ENCODE assay signal across 17 cellular contexts in the genomic region with DNA sequence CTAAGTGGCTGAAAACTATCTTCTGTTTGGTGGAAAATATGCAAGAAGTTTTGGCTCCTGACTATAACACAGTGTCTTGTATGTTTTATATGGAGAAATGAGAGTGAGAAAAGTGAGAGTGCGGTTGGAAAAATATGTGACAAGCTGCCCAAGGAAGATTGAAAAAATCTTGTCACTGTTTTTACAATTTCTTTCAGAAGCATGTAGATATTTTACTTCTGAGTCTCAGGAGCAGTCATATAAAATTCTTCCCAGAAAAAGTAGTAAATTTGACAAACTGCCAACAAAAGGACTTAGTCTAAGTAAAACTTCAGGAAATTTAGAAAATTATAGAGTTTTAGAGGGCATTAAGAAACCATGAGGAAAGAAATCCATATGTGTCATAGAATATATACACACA. TPM values are rescaled to one million over a fixed set of nuclear protein-coding genes. Genes with fewer than 3 reads are reported as not detected.
DNase-seq lines count a peak whose midpoint lies in the region; ATAC-seq and TF ChIP-seq lines count a peak whose summit lies in the region.
"Had no signal": no experiment of that assay in that cellular context is flagged by ENCODE, and none has a peak within 500 bp of the region (broad histone marks: within the 10 kb centered on the region; RNA-seq: fewer than 3 reads in every experiment).

No MANE protein-coding gene starts in this region.

- H3K4me1 Mint-ChIP-seq in chondrocyte (ENCODE audit: low read depth) (peaks cover 30% of the 10 kb centered on the region), GM23338 (no peaks in the 10 kb centered on the region)
- H3K4me1 Mint-ChIP-seq in activated naive CD8-positive, alpha-beta T cell treated with anti-CD3 and anti-CD28 coated beads, Interleukin-2, amount 50 U/mL, for 24 hours, result peaks cover 13% of the 10 kb centered on the region

- H3K4me1 ChIP-seq in GM23248 (ENCODE audit: insufficient read depth) (peaks cover 32% of the 10 kb centered on the region), osteoblast (ENCODE audit: insufficient read depth, low read length) (peaks cover 19% of the 10 kb centered on the region), GM23338 (ENCODE audit: insufficient read depth) (no peaks in the 10 kb centered on the region)

- ATAC-seq in GM21367 (IDR thresholded peaks at IDR 0.05; ENCODE audit: unreplicated experiment) (no peak), left cardiac atrium (no peak), GM23338 (no peak)
- no peak for ATAC-seq in activated naive CD8-positive, alpha-beta T cell treated with anti-CD3 and anti-CD28 coated beads, Interleukin-2, amount 50 U/mL, for 24 hours
- ATAC-seq: PC-3 had no signal

- no peaks in the 10 kb centered on the region for H4K20me1 ChIP-seq in GM23248 (ENCODE audit: insufficient read depth)
- H4K20me1 ChIP-seq in osteoblast (ENCODE audit: insufficient read depth, low read length), result no peaks in the 10 kb centered on the region
- H4K20me1 ChIP-seq in GM23338 (replicated peaks; ENCODE audit: insufficient read depth), result no peaks in the 10 kb centered on the region

- H3K4me3 ChIP-seq in AG04449 (ENCODE audit: low read depth, low read length) (no peak overlapping the region), GM23248 (no peak overlapping the region), osteoblast (ENCODE audit: insufficient read depth, low read length) (peak overlapping the region; percentile 29), GM23338 (no peak overlapping the region)
- H3K4me3 ChIP-seq: HAP-1 had no signal

- POLR2A ChIA-PET in AG04449 (lab: Yijun Ruan, JAX), result no interaction called here

- DNase-seq in AG04449 (ENCODE audit: low read depth, low spot score), result peak; percentile 23
- DNase-seq in GM23248, result peak; percentile 63
- DNase-seq in chondrocyte (ENCODE audit: low spot score), result no peak
- peak; percentile 68 for DNase-seq in osteoblast (ENCODE audit: insufficient read length, low spot score, missing footprints)
- no peak for DNase-seq in left cardiac atrium
- no peak for DNase-seq in activated naive CD8-positive, alpha-beta T cell treated with anti-CD3 and anti-CD28 coated beads, Interleukin-2, amount 50 U/mL, for 24 hours
- no peak for DNase-seq in GM23338 (ENCODE audit: low spot score)
- DNase-seq: KG1, NCI-H1092, NCI-H146, NCI-H2081, NCI-H510A, NCI-H82, PC-3 had no signal

- intact Hi-C loops in left cardiac atrium (cut with DNase I), result no loop called here

- peak overlapping the region; percentile 58 for H2AFZ ChIP-seq in GM23248
- peak overlapping the region; percentile 61 for H2AFZ ChIP-seq in osteoblast (ENCODE audit: low read length)
- no peak overlapping the region for H2AFZ ChIP-seq in GM23338

- H3K36me3 Mint-ChIP-seq in chondrocyte (ENCODE audit: low read depth), result no peaks in the 10 kb centered on the region
- peaks cover 2% of the 10 kb centered on the region for H3K36me3 Mint-ChIP-seq in activated naive CD8-positive, alpha-beta T cell treated with anti-CD3 and anti-CD28 coated beads, Interleukin-2, amount 50 U/mL, for 24 hours (ENCODE audit: low read depth)
- peaks cover 4% of the 10 kb centered on the region; the same call in 2 of the 3 replicates for H3K36me3 Mint-ChIP-seq in GM23338 (ENCODE audit: low read depth)

- peak overlapping the region; percentile 41 for H3K27ac ChIP-seq in GM23248
- peak overlapping the region; percentile 23 for H3K27ac ChIP-seq in osteoblast (ENCODE audit: low read depth, low read length)
- H3K27ac ChIP-seq in GM23338 (ENCODE audit: low read depth), result no peak overlapping the region
- H3K27ac ChIP-seq: C4-2B had no signal

- peak overlapping the region; percentile 1 for H3K4me2 ChIP-seq in GM23248 (ENCODE audit: unreplicated experiment)
- H3K4me2 ChIP-seq in osteoblast (ENCODE audit: insufficient read depth, low read length), result peak overlapping the region; percentile 53
- no peak overlapping the region for H3K4me2 ChIP-seq in GM23338

- WGBS in GM23248 (ENCODE audit: low coverage in 1 of 2, low lambda C conversion rate in 2 of 2, missing lambda C conversion rate in 2 of 2), 2 experiments, result 15 to 25% methylated on average over 1 of the region's 1 CpG

- H3K36me3 ChIP-seq in GM23248 (ENCODE audit: low read depth), result no peaks in the 10 kb centered on the region
- no peaks in the 10 kb centered on the region for H3K36me3 ChIP-seq in osteoblast (ENCODE audit: insufficient read depth, low read length)
- H3K36me3 ChIP-seq in GM23338 (ENCODE audit: insufficient read depth), result peaks cover 5% of the 10 kb centered on the region; the same call in 1 of the 2 replicates
- H3K36me3 ChIP-seq: HAP-1 had no signal

- H3F3A ChIP-seq in GM23248 (ENCODE audit: insufficient read depth) (peaks cover 29% of the 10 kb centered on the region), GM23338 (replicated peaks; ENCODE audit: low read depth) (no peaks in the 10 kb centered on the region)

- H3K9me3 ChIP-seq in GM23248 (ENCODE audit: low read depth) (peaks cover 4% of the 10 kb centered on the region), osteoblast (ENCODE audit: low read depth, low read length) (no peaks in the 10 kb centered on the region)
- H3K9me3 ChIP-seq: HAP-1 had no signal

- H3K4me3 Mint-ChIP-seq in chondrocyte (ENCODE audit: unreplicated experiment) (no peak overlapping the region), GM23338 (no peak overlapping the region)
- no peak overlapping the region for H3K4me3 Mint-ChIP-seq in activated naive CD8-positive, alpha-beta T cell treated with anti-CD3 and anti-CD28 coated beads, Interleukin-2, amount 50 U/mL, for 24 hours

- TF ChIP-seq CTCF in AG04449 (IDR thresholded peaks at IDR 0.05; ENCODE audit: insufficient read depth, low read length, missing control alignments) (no peak), chondrocyte (IDR thresholded peaks at IDR 0.05) (no peak), osteoblast (IDR thresholded peaks at IDR 0.05; ENCODE audit: extremely low read depth, low read depth, low read length) (no peak), GM23338 (conservative IDR thresholded peaks at IDR 0.05; ENCODE audit: low read depth in 2 of 2) (no peak)

- H3K9me3 Mint-ChIP-seq in chondrocyte (ENCODE audit: low read depth), result peaks cover 1% of the 10 kb centered on the region
- peaks cover 2% of the 10 kb centered on the region for H3K9me3 Mint-ChIP-seq in activated naive CD8-positive, alpha-beta T cell treated with anti-CD3 and anti-CD28 coated beads, Interleukin-2, amount 50 U/mL, for 24 hours
- H3K9me3 Mint-ChIP-seq in GM23338, result peaks cover 16% of the 10 kb centered on the region

- H3K9me2 ChIP-seq in GM23248 (ENCODE audit: insufficient read depth), result no peaks in the 10 kb centered on the region
- H3K9me2 ChIP-seq in GM23338 (ENCODE audit: insufficient read depth), result no peaks in the 10 kb centered on the region

- H3K27ac Mint-ChIP-seq in chondrocyte (ENCODE audit: unreplicated experiment), result peak overlapping the region; percentile 71
- no peak overlapping the region for H3K27ac Mint-ChIP-seq in activated naive CD8-positive, alpha-beta T cell treated with anti-CD3 and anti-CD28 coated beads, Interleukin-2, amount 50 U/mL, for 24 hours
- no peak overlapping the region for H3K27ac Mint-ChIP-seq in GM23338

- CTCF ChIA-PET in AG04449 (lab: Yijun Ruan, JAX), result no interaction called here

- no peaks in the 10 kb centered on the region for H3K27me3 ChIP-seq in GM23248 (replicated peaks; ENCODE audit: insufficient read depth)
- H3K27me3 ChIP-seq in osteoblast (ENCODE audit: insufficient read depth, low read length), result no peaks in the 10 kb centered on the region
- no peaks in the 10 kb centered on the region for H3K27me3 ChIP-seq in GM23338 (ENCODE audit: insufficient read depth)

- peak overlapping the region; percentile 12; the same call in 1 of the 2 replicates for H3K9ac ChIP-seq in GM23248

- H3K27me3 Mint-ChIP-seq in chondrocyte (ENCODE audit: low read depth) (no peaks in the 10 kb centered on the region), GM23338 (ENCODE audit: insufficient read depth, low read depth, poor library complexity) (no peaks in the 10 kb centered on the region)
- H3K27me3 Mint-ChIP-seq in activated naive CD8-positive, alpha-beta T cell treated with anti-CD3 and anti-CD28 coated beads, Interleukin-2, amount 50 U/mL, for 24 hours, result no peaks in the 10 kb centered on the region

- H3K79me2 ChIP-seq in GM23248 (ENCODE audit: insufficient read depth) (no peaks in the 10 kb centered on the region), osteoblast (ENCODE audit: insufficient read depth, low read length) (no peaks in the 10 kb centered on the region), GM23338 (replicated peaks; ENCODE audit: insufficient read depth) (no peaks in the 10 kb centered on the region)

- in situ Hi-C loops in GM23248 (cut with MboI), result no loop called here

RNA-seq across cellular contexts. Expression of a gene that starts 19.4 kb away (rescaled TPM):
- 21.2 and 38.1 TPM in 2 replicates for total RNA-seq in GM23248 (2014; rRNA removed; shearing (Covaris generic))
- 6.8 and 7.2 TPM in 2 replicates for polyA plus RNA-seq in GM23248 (2016; fragmentation: Nextera tagmentation; extraction: Ambion mirVana)
- 23.1 to 27.6 TPM (median 24.0 TPM) in 3 replicates for total RNA-seq in chondrocyte
- total RNA-seq in osteoblast, result 16.3 and 17.4 TPM in 2 replicates
- total RNA-seq in left cardiac atrium, result 10 to 100 TPM; 50.0 to 61.9 TPM
- total RNA-seq in GM23338 (2014; rRNA removed; shearing (Covaris generic)), result 79.8 and 87.9 TPM in 2 replicates
- 18.6 and 24.0 TPM in 2 replicates for polyA plus RNA-seq in GM23338 (2016; fragmentation: Nextera tagmentation; extraction: Ambion mirVana)

Comparison
In these comparisons a context has a peak if more than half of its experiments do, and no peak if none do; other contexts are left out.
1. DNase-seq: peak in AG04449 (single experiment), GM23248 (single experiment) and osteoblast (single experiment); none in chondrocyte (single experiment), left cardiac atrium (single experiment), activated naive CD8-positive, alpha-beta T cell treated with anti-CD3 and anti-CD28 coated beads, Interleukin-2, amount 50 U/mL, for 24 hours (single experiment) and GM23338 (single experiment).